17 cellular contexts compared by ENCODE assay signal in the genomic region with DNA sequence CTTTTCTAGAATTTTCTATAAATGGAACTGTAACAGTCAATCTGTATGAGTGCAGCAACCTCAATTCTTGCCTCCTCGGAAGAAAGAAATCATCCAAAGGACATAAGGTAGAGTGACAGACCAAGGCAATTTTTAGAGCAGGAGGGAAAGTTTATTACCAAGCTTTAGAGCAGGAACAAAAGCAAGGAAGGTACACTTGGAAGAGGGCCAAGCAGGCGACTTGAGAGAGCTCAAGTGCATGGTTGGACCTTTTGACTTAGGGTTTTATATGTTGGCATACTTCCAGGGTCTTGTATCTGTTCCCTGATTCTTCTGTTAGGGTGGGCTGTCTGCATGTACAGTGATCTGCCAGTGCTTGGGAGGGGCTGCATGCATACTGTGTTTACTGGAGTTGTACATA. TPM values are rescaled to one million over a fixed set of nuclear protein-coding genes. Genes with fewer than 3 reads are reported as not detected.
"Had no signal": no experiment of that assay in that cellular context is flagged by ENCODE, and none has a peak within 500 bp of the region (broad histone marks: within the 10 kb centered on the region; RNA-seq: fewer than 3 reads in every experiment).

No MANE protein-coding gene starts in this region.

- H3K36me3 Mint-ChIP-seq: activated naive CD8-positive, alpha-beta T cell treated with anti-CD3 and anti-CD28 coated beads for 36 hours had no signal

- H3K4me1 ChIP-seq: upper lobe of left lung had no signal

- DNase-seq: activated CD4-positive, alpha-beta T cell treated with anti-CD3 and anti-CD28 coated beads, Interleukin-2, amount 50 U/mL, for 48 hours; activated CD4-positive, CD25-positive, alpha-beta regulatory T cell treated with anti-CD3 and anti-CD28 coated beads, Interleukin-2, amount 50 U/mL, for 72 hours; activated effector memory CD4-positive, alpha-beta T cell treated with anti-CD3 and anti-CD28 coated beads, Interleukin-2, amount 50 U/mL, for 16 hours; activated naive CD8-positive, alpha-beta T cell treated with anti-CD3 and anti-CD28 coated beads for 36 hours; activated T-cell treated with anti-CD3 and anti-CD28 coated beads, Interleukin-2, amount 50 U/mL, for 4 hours; brain microvascular endothelial cell; dermis blood vessel endothelial cell; endodermal cell; kidney; mesendoderm; nephron progenitor cell; stimulated activated CD4-positive, alpha-beta T cell treated with anti-CD3 and anti-CD28 coated beads, Interleukin-12 subunit alpha, Interleukin-12 subunit beta, amount 100 ng/mL, for 4 hours; stimulated activated naive CD4-positive, alpha-beta T cell treated with Interleukin-2 at 50 U/mL for 16 hours; upper lobe of left lung had no signal

- H3K9me3 Mint-ChIP-seq: activated T-cell treated with anti-CD3 and anti-CD28 coated beads, Interleukin-2, amount 50 U/mL, for 4 hours; endodermal cell; nephron progenitor cell had no signal

- H3K27ac Mint-ChIP-seq: activated naive CD8-positive, alpha-beta T cell treated with anti-CD3 and anti-CD28 coated beads for 36 hours; endodermal cell; nephron progenitor cell had no signal

- H3K9me3 ChIP-seq: upper lobe of left lung had no signal

- H3K27ac ChIP-seq: brain microvascular endothelial cell, hepatocyte, upper lobe of left lung had no signal

- ATAC-seq: activated T-cell treated with anti-CD3 and anti-CD28 coated beads, Interleukin-2, amount 50 U/mL, for 4 hours had no signal

- H3K36me3 ChIP-seq: brain microvascular endothelial cell, upper lobe of left lung had no signal

- H3K4me3 ChIP-seq: hepatocyte, upper lobe of left lung had no signal

- H3K27me3 ChIP-seq: brain microvascular endothelial cell, hepatocyte, upper lobe of left lung had no signal

RNA-seq across cellular contexts. Expression of a gene that starts 50.3 kb away (rescaled TPM):
- total RNA-seq: activated naive CD8-positive, alpha-beta T cell treated with anti-CD3 and anti-CD28 coated beads for 36 hours; activated T-cell treated with anti-CD3 and anti-CD28 coated beads, Interleukin-2, amount 50 U/mL, for 4 hours; liver; osteocyte had no signal
